In the genomic region with DNA sequence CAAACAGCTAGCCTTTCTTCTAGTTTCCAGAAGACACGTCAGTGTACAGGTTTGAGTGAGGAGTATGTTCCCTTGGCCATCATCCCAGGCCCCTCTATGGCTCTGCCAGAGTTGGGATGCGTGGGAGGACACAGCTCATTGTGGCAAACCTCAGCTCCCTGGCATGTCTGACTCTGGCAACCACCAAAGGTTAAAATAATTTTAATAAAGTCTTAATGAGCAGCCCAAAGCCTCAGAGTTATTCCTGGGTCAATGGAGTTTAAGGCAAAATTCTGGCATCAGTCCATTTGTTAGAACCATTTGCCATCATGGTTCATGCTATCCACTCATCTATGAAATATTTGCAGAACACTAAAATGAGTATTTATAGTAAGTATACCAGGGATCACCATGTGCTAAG, we compare ENCODE assay signal across 19 cellular contexts.
DNase-seq lines count a peak whose midpoint lies in the region; ATAC-seq, FAIRE-seq and TF ChIP-seq lines count a peak whose summit lies in the region.
"Had no signal": no experiment of that assay in that cellular context is flagged by ENCODE, and none has a peak within 500 bp of the region (broad histone marks: within the 10 kb centered on the region; RNA-seq: fewer than 3 reads in every experiment).

No MANE protein-coding gene starts in this region.

- H3K36me3 ChIP-seq in mammary epithelial cell (ENCODE audit: insufficient read depth, low read length): no peaks in the 10 kb centered on the region
- H3K36me3 ChIP-seq in kidney epithelial cell (ENCODE audit: control insufficient read depth, insufficient read depth, low read length): no peaks in the 10 kb centered on the region
- H3K36me3 ChIP-seq: ovary had no signal

- 0% methylated on average over 2 of the region's 2 CpGs for WGBS in mammary epithelial cell (ENCODE audit: low coverage, missing lambda C conversion rate)

- dilution Hi-C loops in mammary epithelial cell (cut with HindIII; ENCODE audit: low sequenced_read_pairs): no loop called here

- CTCF ChIA-PET in mammary epithelial cell (lab: Charles Lee; ENCODE audit: low non-redundant PET): no interaction called here

- H3K27me3 ChIP-seq in mammary epithelial cell (ENCODE audit: insufficient read depth, low read length) (no peaks in the 10 kb centered on the region), kidney epithelial cell (ENCODE audit: control insufficient read depth, insufficient read depth, low read length) (no peaks in the 10 kb centered on the region)
- H3K27me3 ChIP-seq: ovary had no signal

- DNase-seq in AG08395 (ENCODE audit: low spot score) (peak; percentile 44), HT1080 (ENCODE audit: low read depth) (peak; percentile 33), mammary epithelial cell (peak; percentile 96), kidney epithelial cell (ENCODE audit: low read depth) (peak; percentile 32), DMS79 treated with DMSO at 0.1 percent for 48 hours (lab: John Stamatoyannopoulos, UW) (no peak), NCI-H345 treated with DMSO at 0.1 percent for 48 hours (lab: John Stamatoyannopoulos, UW; ENCODE audit: unreplicated experiment) (no peak), HTR-8/SVneo (ENCODE audit: insufficient read length, low spot score) (no peak)
- DNase-seq: activated CD4-positive, alpha-beta T cell treated with anti-CD3 and anti-CD28 coated beads for 36 hours; caudate nucleus; endodermal cell; NCI-H1105; ovary; T-helper 2 cell; trophoblast cell had no signal

- no peak overlapping the region for H2AFZ ChIP-seq in mammary epithelial cell (ENCODE audit: low read depth, low read length)

- no peak overlapping the region for H3K9ac ChIP-seq in mammary epithelial cell (ENCODE audit: insufficient read depth, low read length)

- H3K4me1 ChIP-seq in mammary epithelial cell (ENCODE audit: insufficient read depth, low read length): peaks cover 26% of the 10 kb centered on the region

- FAIRE-seq in HTR-8/SVneo (lab: Jason Lieb, UNC): no peak
- FAIRE-seq: A204.1, islet of Langerhans had no signal

- H3K9me3 ChIP-seq in mammary epithelial cell (replicated peaks; ENCODE audit: insufficient read depth, low read length): no peaks in the 10 kb centered on the region
- H3K9me3 ChIP-seq: ovary had no signal

- intact Hi-C loops in mammary epithelial cell (cut with micrococcal nuclease): no loop called here

- TF ChIP-seq CTCF in mammary epithelial cell (conservative IDR thresholded peaks at IDR 0.05 in 1 of 2, IDR thresholded peaks at IDR 0.05 in 1 of 2; ENCODE audit: extremely low read depth in 1 of 2, insufficient read depth in 1 of 2, low read depth in 1 of 2, low read length in 2 of 2) (no peak), kidney epithelial cell (IDR thresholded peaks at IDR 0.05; ENCODE audit: insufficient read depth, low read length, poor library complexity, severe bottlenecking) (no peak)

- no TSS peak for BruUV-seq in mammary epithelial cell (replicated peaks; lab: Mats Ljungman, UMichigan)

- no peaks in the 10 kb centered on the region for H3K79me2 ChIP-seq in mammary epithelial cell (ENCODE audit: insufficient read depth, low read length)

- ATAC-seq in HG03571 (IDR thresholded peaks at IDR 0.05; ENCODE audit: unreplicated experiment): no peak
- ATAC-seq: activated CD4-positive, alpha-beta T cell treated with anti-CD3 and anti-CD28 coated beads for 36 hours had no signal

- H4K20me1 ChIP-seq in mammary epithelial cell (ENCODE audit: insufficient read depth, low read length): no peaks in the 10 kb centered on the region

- H3K27ac ChIP-seq in mammary epithelial cell (ENCODE audit: insufficient read depth, low read depth, low read length): peak overlapping the region; percentile 40
- H3K27ac ChIP-seq: ovary, RWPE1 had no signal

- H3K4me3 ChIP-seq in mammary epithelial cell (replicated peaks in 1 of 3; ENCODE audit: insufficient read depth in 1 of 3, low read depth in 2 of 3, low read length in 3 of 3): no peak overlapping the region
- H3K4me3 ChIP-seq in kidney epithelial cell (ENCODE audit: low read depth, low read length): no peak overlapping the region
- H3K4me3 ChIP-seq: ovary, skin epidermis had no signal

- in situ Hi-C loops in mammary epithelial cell (cut with MboI; ENCODE audit: low sequenced_read_pairs in 2 of 2): no loop called here

- H3K4me2 ChIP-seq in mammary epithelial cell (ENCODE audit: insufficient read depth, low read depth, low read length): peak overlapping the region; percentile 28

Comparison
In these comparisons a context has a peak if more than half of its experiments do, and no peak if none do; other contexts are left out.
1. DNase-seq: peak in AG08395 (single experiment), HT1080 (single experiment), mammary epithelial cell (single experiment) and kidney epithelial cell (single experiment); none in DMS79 treated with DMSO at 0.1 percent for 48 hours (single experiment), NCI-H345 treated with DMSO at 0.1 percent for 48 hours (single experiment) and HTR-8/SVneo (single experiment).